ENCODE assay signal across 1 cellular context in the genomic region with DNA sequence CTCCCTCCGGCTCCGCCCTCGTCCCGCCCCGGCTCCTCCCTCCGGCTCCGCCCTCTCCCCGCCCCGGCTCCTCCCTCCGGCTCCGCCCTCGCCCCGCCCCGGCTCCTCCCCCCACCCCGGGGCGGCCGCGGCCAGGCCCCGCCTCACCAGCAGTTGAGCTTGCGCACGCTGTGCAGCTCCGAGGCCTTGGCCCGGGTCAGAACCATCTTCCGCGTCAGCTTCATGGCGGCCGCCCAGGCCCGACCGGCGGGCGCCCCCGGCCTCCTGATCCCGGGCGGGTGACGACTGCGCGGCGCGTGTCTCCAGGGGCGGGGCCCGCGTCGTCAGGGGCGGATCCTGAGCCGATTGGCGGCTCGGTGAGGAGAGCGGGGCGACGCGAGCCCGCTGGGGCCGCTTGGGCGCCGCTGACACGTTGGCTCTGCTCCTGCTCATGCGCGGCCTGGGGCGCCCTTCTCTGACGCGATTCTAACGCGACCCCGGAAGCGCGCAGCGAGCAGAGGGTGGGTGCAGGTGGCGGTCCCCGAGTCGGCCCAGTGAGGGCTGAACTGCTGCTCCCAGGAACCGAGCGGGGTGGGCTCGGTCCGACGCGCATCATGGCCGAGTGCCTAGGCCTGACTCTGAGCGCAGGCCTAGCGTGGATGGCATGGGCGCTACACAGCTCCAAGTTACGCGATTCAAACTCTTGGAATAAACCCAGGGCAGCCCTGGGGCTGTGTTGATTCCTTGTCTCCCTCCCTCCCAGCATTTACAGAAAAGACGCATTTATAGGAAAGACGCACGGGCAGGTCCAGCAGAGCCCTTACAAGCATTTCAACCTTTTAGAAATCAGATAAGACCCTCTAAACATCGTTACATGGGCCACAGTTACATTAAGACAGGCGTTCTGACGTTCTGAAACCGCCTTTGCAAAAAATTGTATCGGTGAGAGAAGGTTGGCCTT.
TF ChIP-seq lines count a peak whose summit lies in the region.

CFAP410 (minus strand) TSS at position 420 of the 940 bp plus-strand sequence; CDS start at position 224, 196 bp downstream.

TF ChIP-seq in K562, 482 proteins besides CTCF, POLR2A, EP300 and RAD21 (continued from another document and continues in another):
- TF ChIP-seq ZBTB33 (CRISPR knock-in tag; IDR thresholded peaks at IDR 0.05), result 0 out of 2 replicates have a peak, but pooled peaks have one; percentile 31
- TF ChIP-seq ZBTB1 (CRISPR knock-in tag; IDR thresholded peaks at IDR 0.05; ENCODE audit: borderline replicate concordance, low read depth), result peak; percentile 57; the same call in 1 of the 2 replicates
- TF ChIP-seq, protein P1, sequence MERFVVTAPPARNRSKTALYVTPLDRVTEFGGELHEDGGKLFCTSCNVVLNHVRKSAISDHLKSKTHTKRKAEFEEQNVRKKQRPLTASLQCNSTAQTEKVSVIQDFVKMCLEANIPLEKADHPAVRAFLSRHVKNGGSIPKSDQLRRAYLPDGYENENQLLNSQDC (CRISPR knock-in tag; IDR thresholded peaks at IDR 0.05), result 0 out of 2 replicates have a peak, but pooled peaks have one; percentile 54
- TF ChIP-seq SMAD2 (IDR thresholded peaks at IDR 0.05; ENCODE audit: low read depth, low read length), result no peak
- no peak for TF ChIP-seq THRAP3 (IDR thresholded peaks at IDR 0.05; ENCODE audit: borderline replicate concordance)
- peak; percentile 51 for TF ChIP-seq ZBTB40 (IDR thresholded peaks at IDR 0.05)
- TF ChIP-seq ZBTB40 (CRISPR knock-in tag; IDR thresholded peaks at IDR 0.05), result no peak
- no peak for TF ChIP-seq ZSCAN32 (CRISPR knock-in tag; IDR thresholded peaks at IDR 0.05)
- peak; percentile 96 for TF ChIP-seq RBFOX2 (IDR thresholded peaks at IDR 0.05; ENCODE audit: low read depth, low read length)
- TF ChIP-seq RB1 (IDR thresholded peaks at IDR 0.05; ENCODE audit: low read depth), result peak; percentile 94
- TF ChIP-seq CREBBP (IDR thresholded peaks at IDR 0.05; ENCODE audit: low read depth, low read length), result no peak
- TF ChIP-seq E2F3 (CRISPR knock-in tag; IDR thresholded peaks at IDR 0.05), result peak; percentile 64; the same call in 1 of the 2 replicates
- TF ChIP-seq, protein P2, sequence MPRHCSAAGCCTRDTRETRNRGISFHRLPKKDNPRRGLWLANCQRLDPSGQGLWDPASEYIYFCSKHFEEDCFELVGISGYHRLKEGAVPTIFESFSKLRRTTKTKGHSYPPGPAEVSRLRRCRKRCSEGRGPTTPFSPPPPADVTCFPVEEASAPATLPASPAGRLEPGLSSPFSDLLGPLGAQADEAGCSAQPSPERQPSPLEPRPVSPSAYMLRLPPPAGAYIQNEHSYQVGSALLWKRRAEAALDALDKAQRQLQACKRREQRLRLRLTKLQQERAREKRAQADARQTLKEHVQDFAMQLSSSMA (CRISPR knock-in tag; IDR thresholded peaks at IDR 0.05), result no peak
- no peak for TF ChIP-seq BRF2 (IDR thresholded peaks at IDR 0.05; ENCODE audit: borderline replicate concordance, insufficient read depth, insufficient read length)
- no peak for TF ChIP-seq ZKSCAN1 (IDR thresholded peaks at IDR 0.05; ENCODE audit: low read depth, low read length)
- no peak for TF ChIP-seq SREBF2 (CRISPR knock-in tag; IDR thresholded peaks at IDR 0.05)
- TF ChIP-seq ATF4 (CRISPR knock-in tag; IDR thresholded peaks at IDR 0.05), result 0 out of 2 replicates have a peak, but pooled peaks have one; percentile 23
- TF ChIP-seq ZNF282 (CRISPR knock-in tag; IDR thresholded peaks at IDR 0.05), result no peak; the same call in 1 of the 2 replicates
- TF ChIP-seq CEBPB (tag; IDR thresholded peaks at IDR 0.05), result no peak
- peak; percentile 90; the same call in 1 of the 2 replicates for TF ChIP-seq MTA3 (IDR thresholded peaks at IDR 0.05; ENCODE audit: borderline replicate concordance)
- no peak for TF ChIP-seq ZNF175 (CRISPR knock-in tag; IDR thresholded peaks at IDR 0.05; ENCODE audit: low read depth)
- TF ChIP-seq SREBF1 (IDR thresholded peaks at IDR 0.05; ENCODE audit: borderline replicate concordance, low read depth, low read length), result no peak
- TF ChIP-seq, protein P3, sequence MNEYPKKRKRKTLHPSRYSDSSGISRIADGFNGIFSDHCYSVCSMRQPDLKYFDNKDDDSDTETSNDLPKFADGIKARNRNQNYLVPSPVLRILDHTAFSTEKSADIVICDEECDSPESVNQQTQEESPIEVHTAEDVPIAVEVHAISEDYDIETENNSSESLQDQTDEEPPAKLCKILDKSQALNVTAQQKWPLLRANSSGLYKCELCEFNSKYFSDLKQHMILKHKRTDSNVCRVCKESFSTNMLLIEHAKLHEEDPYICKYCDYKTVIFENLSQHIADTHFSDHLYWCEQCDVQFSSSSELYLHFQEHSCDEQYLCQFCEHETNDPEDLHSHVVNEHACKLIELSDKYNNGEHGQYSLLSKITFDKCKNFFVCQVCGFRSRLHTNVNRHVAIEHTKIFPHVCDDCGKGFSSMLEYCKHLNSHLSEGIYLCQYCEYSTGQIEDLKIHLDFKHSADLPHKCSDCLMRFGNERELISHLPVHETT (CRISPR knock-in tag; conservative IDR thresholded peaks at IDR 0.05 in 1 of 2, IDR thresholded peaks at IDR 0.05 in 1 of 2), result peak in 1 of 2 experiments; percentile 78; a peak in 1 of 4 replicates
- TF ChIP-seq, protein P4, sequence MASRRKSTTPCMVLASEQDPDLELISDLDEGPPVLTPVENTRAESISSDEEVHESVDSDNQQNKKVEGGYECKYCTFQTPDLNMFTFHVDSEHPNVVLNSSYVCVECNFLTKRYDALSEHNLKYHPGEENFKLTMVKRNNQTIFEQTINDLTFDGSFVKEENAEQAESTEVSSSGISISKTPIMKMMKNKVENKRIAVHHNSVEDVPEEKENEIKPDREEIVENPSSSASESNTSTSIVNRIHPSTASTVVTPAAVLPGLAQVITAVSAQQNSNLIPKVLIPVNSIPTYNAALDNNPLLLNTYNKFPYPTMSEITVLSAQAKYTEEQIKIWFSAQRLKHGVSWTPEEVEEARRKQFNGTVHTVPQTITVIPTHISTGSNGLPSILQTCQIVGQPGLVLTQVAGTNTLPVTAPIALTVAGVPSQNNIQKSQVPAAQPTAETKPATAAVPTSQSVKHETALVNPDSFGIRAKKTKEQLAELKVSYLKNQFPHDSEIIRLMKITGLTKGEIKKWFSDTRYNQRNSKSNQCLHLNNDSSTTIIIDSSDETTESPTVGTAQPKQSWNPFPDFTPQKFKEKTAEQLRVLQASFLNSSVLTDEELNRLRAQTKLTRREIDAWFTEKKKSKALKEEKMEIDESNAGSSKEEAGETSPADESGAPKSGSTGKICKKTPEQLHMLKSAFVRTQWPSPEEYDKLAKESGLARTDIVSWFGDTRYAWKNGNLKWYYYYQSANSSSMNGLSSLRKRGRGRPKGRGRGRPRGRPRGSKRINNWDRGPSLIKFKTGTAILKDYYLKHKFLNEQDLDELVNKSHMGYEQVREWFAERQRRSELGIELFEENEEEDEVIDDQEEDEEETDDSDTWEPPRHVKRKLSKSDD (conservative IDR thresholded peaks at IDR 0.05; ENCODE audit: low read length), result no peak
- TF ChIP-seq, protein P5, sequence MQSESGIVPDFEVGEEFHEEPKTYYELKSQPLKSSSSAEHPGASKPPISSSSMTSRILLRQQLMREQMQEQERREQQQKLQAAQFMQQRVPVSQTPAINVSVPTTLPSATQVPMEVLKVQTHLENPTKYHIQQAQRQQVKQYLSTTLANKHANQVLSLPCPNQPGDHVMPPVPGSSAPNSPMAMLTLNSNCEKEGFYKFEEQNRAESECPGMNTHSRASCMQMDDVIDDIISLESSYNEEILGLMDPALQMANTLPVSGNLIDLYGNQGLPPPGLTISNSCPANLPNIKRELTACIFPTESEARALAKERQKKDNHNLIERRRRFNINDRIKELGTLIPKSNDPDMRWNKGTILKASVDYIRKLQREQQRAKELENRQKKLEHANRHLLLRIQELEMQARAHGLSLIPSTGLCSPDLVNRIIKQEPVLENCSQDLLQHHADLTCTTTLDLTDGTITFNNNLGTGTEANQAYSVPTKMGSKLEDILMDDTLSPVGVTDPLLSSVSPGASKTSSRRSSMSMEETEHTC (IDR thresholded peaks at IDR 0.05), result no peak
- TF ChIP-seq ZNF274 (IDR thresholded peaks at IDR 0.05; ENCODE audit: borderline replicate concordance, low read depth, low read length), result no peak
- TF ChIP-seq ZNF695 (CRISPR knock-in tag; IDR thresholded peaks at IDR 0.05), result no peak
- no peak for TF ChIP-seq ZNF165 (CRISPR knock-in tag; IDR thresholded peaks at IDR 0.05; ENCODE audit: borderline replicate concordance)
- TF ChIP-seq RBM14 (IDR thresholded peaks at IDR 0.05; ENCODE audit: borderline replicate concordance, insufficient read depth, low read depth, low read length), result no peak
- no peak for TF ChIP-seq TCFL5 (CRISPR knock-in tag; conservative IDR thresholded peaks at IDR 0.05)
